Comparison of ENCODE assay signal across 8 cellular contexts in the genomic region with DNA sequence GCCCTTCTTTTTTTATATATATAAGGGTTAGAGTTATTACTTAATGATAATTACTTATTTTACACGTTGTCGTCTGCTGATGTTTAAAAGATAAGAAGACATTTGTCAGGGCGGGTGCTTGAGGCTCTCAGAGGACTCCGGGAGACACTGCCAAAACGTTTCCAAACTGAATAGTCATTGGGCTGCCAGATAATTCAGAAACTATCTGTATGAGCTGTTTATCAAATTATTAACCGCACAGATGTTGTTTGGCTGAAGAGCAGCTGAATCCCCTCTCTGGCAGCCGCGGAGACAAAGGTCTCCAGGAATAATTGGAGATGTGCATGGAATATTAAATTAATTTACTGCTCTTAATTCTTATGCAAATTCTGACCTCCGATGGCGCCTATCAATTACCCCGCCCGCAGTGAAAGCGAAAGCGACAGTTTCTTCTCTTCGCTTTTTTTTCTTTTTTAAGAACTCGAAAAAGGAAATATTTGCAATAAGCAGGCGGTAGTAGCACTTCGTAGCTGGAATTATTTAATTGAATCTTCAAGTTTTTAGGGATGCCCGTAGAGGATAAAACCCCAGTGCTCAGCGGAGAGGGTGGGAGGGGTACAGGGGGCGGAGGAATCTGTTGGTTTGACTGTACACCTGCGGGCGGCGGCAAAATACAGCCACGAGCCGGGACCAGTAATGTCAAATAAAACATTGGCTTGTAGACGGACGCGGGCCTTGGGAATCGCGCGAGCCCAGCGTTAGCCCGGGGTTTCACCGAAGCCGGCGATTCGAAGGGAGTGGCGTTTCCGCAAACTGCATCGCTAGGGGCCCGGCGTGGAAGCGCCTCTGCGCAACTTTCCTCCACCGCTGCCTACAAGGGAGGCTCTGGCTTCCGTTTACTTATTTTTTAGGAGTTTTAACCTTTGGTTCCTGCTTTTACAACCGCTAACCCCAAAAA. TPM values are rescaled to one million over a fixed set of nuclear protein-coding genes. Genes with fewer than 3 reads are reported as not detected.
DNase-seq lines count a peak whose midpoint lies in the region; ATAC-seq and TF ChIP-seq lines count a peak whose summit lies in the region.

No MANE protein-coding gene starts in this region.

- H3K36me3 Mint-ChIP-seq in WTC11 = no peaks in the 10 kb centered on the region

- peaks cover 100% of the 10 kb centered on the region for H3K27me3 ChIP-seq in neutrophil
- H3K27me3 ChIP-seq in MG63 = peaks cover 16% of the 10 kb centered on the region

- DNase-seq in CD1c-positive myeloid dendritic cell (ENCODE audit: extremely low spot score) (peak; percentile 45), NCI-H1048 (lab: John Stamatoyannopoulos, UW) (peak; percentile 22), WTC11 (ENCODE audit: low spot score) (peak; percentile 60), MG63 (no peak), ecto neural progenitor cell (ENCODE audit: low spot score) (no peak)

- H3K9me3 ChIP-seq in neutrophil (no peaks in the 10 kb centered on the region), MG63 (no peaks in the 10 kb centered on the region)

- H3K36me3 ChIP-seq in neutrophil (no peaks in the 10 kb centered on the region), MG63 (no peaks in the 10 kb centered on the region)

- POLR2A ChIA-PET in WTC11 (lab: Charles Lee) = interaction anchor here (0.7 to 1.5 kb wide), 4 partner anchors 26 to 180 kb away, joined by 3 to 9 read pairs (median 4); partner anchors contain the start of gene KIZ

- CTCF ChIA-PET in WTC11 (lab: Charles Lee) = interaction anchor here (1.0 to 3.8 kb wide), 10 partner anchors 10 to 406 kb away, joined by 3 to 31 read pairs (median 10); partner anchors contain the start of gene KIZ

- H3K9me3 Mint-ChIP-seq in WTC11 = no peaks in the 10 kb centered on the region

- peaks cover 34 to 37% of the 10 kb centered on the region in 2 experiments for H3K4me1 ChIP-seq in neutrophil (ENCODE audit: control insufficient read depth in 1 of 2, insufficient read depth in 1 of 2, low read depth in 1 of 2, low read length in 1 of 2)

- H3K4me3 ChIP-seq in neutrophil (ENCODE audit: low read depth in 1 of 2, low read length in 1 of 2) = peak overlapping the region; percentile 69 to 74
- no peak overlapping the region for H3K4me3 ChIP-seq in MG63

- peak; percentile 37 for ATAC-seq in GM19452 (IDR thresholded peaks at IDR 0.05; ENCODE audit: unreplicated experiment)
- no peak for ATAC-seq in WTC11
- peak; percentile 31 for ATAC-seq in esophagus mucosa

- peak overlapping the region; percentile 56 for H3K27ac ChIP-seq in neutrophil

- H3K4me3 Mint-ChIP-seq in WTC11 = peak overlapping the region; percentile 87

- H3K4me1 Mint-ChIP-seq in WTC11 = peaks cover 55% of the 10 kb centered on the region

- no peak for TF ChIP-seq CTCF in WTC11 (IDR thresholded peaks at IDR 0.05)
- TF ChIP-seq CTCF in neutrophil (IDR thresholded peaks at IDR 0.05) = no peak

- peaks cover 85% of the 10 kb centered on the region for H3K27me3 Mint-ChIP-seq in WTC11 (ENCODE audit: low read depth)

- peak overlapping the region; percentile 95 for H3K27ac Mint-ChIP-seq in WTC11

TF ChIP-seq in WTC11, 78 proteins besides CTCF, POLR2A, EP300 and RAD21:
- TF ChIP-seq IRF2 (CRISPR knock-in tag; IDR thresholded peaks at IDR 0.05; ENCODE audit: borderline replicate concordance, low read depth) = no peak
- no peak for TF ChIP-seq E2F4 (CRISPR knock-in tag; IDR thresholded peaks at IDR 0.05; ENCODE audit: borderline replicate concordance, low read depth)
- no peak for TF ChIP-seq TEAD1 (CRISPR knock-in tag; IDR thresholded peaks at IDR 0.05)
- TF ChIP-seq, protein P1, sequence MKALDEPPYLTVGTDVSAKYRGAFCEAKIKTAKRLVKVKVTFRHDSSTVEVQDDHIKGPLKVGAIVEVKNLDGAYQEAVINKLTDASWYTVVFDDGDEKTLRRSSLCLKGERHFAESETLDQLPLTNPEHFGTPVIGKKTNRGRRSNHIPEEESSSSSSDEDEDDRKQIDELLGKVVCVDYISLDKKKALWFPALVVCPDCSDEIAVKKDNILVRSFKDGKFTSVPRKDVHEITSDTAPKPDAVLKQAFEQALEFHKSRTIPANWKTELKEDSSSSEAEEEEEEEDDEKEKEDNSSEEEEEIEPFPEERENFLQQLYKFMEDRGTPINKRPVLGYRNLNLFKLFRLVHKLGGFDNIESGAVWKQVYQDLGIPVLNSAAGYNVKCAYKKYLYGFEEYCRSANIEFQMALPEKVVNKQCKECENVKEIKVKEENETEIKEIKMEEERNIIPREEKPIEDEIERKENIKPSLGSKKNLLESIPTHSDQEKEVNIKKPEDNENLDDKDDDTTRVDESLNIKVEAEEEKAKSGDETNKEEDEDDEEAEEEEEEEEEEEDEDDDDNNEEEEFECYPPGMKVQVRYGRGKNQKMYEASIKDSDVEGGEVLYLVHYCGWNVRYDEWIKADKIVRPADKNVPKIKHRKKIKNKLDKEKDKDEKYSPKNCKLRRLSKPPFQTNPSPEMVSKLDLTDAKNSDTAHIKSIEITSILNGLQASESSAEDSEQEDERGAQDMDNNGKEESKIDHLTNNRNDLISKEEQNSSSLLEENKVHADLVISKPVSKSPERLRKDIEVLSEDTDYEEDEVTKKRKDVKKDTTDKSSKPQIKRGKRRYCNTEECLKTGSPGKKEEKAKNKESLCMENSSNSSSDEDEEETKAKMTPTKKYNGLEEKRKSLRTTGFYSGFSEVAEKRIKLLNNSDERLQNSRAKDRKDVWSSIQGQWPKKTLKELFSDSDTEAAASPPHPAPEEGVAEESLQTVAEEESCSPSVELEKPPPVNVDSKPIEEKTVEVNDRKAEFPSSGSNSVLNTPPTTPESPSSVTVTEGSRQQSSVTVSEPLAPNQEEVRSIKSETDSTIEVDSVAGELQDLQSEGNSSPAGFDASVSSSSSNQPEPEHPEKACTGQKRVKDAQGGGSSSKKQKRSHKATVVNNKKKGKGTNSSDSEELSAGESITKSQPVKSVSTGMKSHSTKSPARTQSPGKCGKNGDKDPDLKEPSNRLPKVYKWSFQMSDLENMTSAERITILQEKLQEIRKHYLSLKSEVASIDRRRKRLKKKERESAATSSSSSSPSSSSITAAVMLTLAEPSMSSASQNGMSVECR (CRISPR knock-in tag; IDR thresholded peaks at IDR 0.05; ENCODE audit: borderline replicate concordance) = no peak
TF ChIP-seq in WTC11: peak in this region for 0.

RNA-seq across cellular contexts. Expression of gene LINC00237, which starts 6.2 kb away (rescaled TPM):
- 0.78 to 3.1 TPM (median 0.80 TPM) in 3 replicates for total RNA-seq in WTC11 (2021)
- total RNA-seq in esophagus mucosa = not detected
- not detected in 2 replicates for total RNA-seq in MG63 (2014; rRNA removed; shearing (Covaris generic); ENCODE audit: low replicate concordance)

RNA-seq across cellular contexts. Expression of gene KIZ, which starts 26.0 kb away (rescaled TPM):
- 39.6 to 43.6 TPM (median 41.8 TPM) in 3 replicates for total RNA-seq in WTC11 (2021)
- total RNA-seq in esophagus mucosa = 17.7 TPM
- total RNA-seq in MG63 (2014; rRNA removed; shearing (Covaris generic); ENCODE audit: low replicate concordance) = 4.8 and 11.2 TPM in 2 replicates

Comparison
In these comparisons a context has a peak if more than half of its experiments do, and no peak if none do; other contexts are left out.
1. DNase-seq: peak in CD1c-positive myeloid dendritic cell (single experiment), NCI-H1048 (single experiment) and WTC11 (single experiment); none in MG63 (single experiment) and ecto neural progenitor cell (single experiment).